8 cellular contexts compared by ENCODE assay signal in genomic region chr13:100694722-100695644, GRCh38. TPM values are rescaled to one million over a fixed set of nuclear protein-coding genes. Genes with fewer than 3 reads are reported as not detected.
DNase-seq lines count a peak whose midpoint lies in the region; ATAC-seq, FAIRE-seq and TF ChIP-seq lines count a peak whose summit lies in the region.

No MANE protein-coding gene starts in this region.

- peaks cover 29% of the 10 kb centered on the region for H3K9me3 Mint-ChIP-seq in WTC11

- H3K4me1 ChIP-seq in HCT116 (ENCODE audit: control insufficient read depth in 1 of 2, insufficient read depth in 2 of 2, low read length in 2 of 2) (peaks cover 0 to 9% of the 10 kb centered on the region in 2 experiments; a peak in 2 of 4 replicates), kidney (ENCODE audit: control insufficient read depth in 1 of 2, insufficient read depth in 1 of 2, low read depth in 1 of 2, low read length in 2 of 2) (no peaks in the 10 kb centered on the region)

- TF ChIP-seq CTCF in AG04450 (IDR thresholded peaks at IDR 0.05; ENCODE audit: low read depth, low read length) (peak; percentile 71), HCT116 (IDR thresholded peaks at IDR 0.05 in 2 of 3, conservative IDR thresholded peaks at IDR 0.05 in 1 of 3; ENCODE audit: borderline replicate concordance in 1 of 3, insufficient read depth in 1 of 3, low read depth in 2 of 3, low read length in 2 of 3) (peak; percentile 33 to 88 (median 74); a peak in 5 of 6 replicates), WTC11 (IDR thresholded peaks at IDR 0.05) (peak; percentile 28; the same call in 1 of the 2 replicates), kidney (IDR thresholded peaks at IDR 0.05; ENCODE audit: borderline replicate concordance, extremely low read depth, insufficient read depth) (peak; percentile 7)

- peaks cover 17% of the 10 kb centered on the region for H3K36me3 Mint-ChIP-seq in WTC11

- no TSS peak for BruUV-seq in HCT116 (replicated peaks; lab: Mats Ljungman, UMichigan)

- peak overlapping the region; percentile 98 for H2AFZ ChIP-seq in HCT116 (ENCODE audit: low read depth, low read length, poor library complexity, severe bottlenecking)

- peak overlapping the region; percentile 31 for H3K4me2 ChIP-seq in HCT116 (ENCODE audit: low read length)

- no peak for TF ChIP-seq POLR2A in HCT116 (IDR thresholded peaks at IDR 0.05; ENCODE audit: borderline replicate concordance, extremely low read depth, insufficient read depth, insufficient read length)

- peaks cover 4% of the 10 kb centered on the region; the same call in 1 of the 2 replicates for H3K9me3 ChIP-seq in AG04450 (ENCODE audit: control insufficient read depth, insufficient read depth, low read length)
- H3K9me3 ChIP-seq in HCT116 (ENCODE audit: control insufficient read depth in 1 of 2, insufficient read depth in 1 of 2, low read depth in 1 of 2, low read length in 2 of 2): no peaks in the 10 kb centered on the region; a peak in 1 of 4 replicates
- peaks cover 0 to 2% of the 10 kb centered on the region in 2 donors for H3K9me3 ChIP-seq in kidney (ENCODE audit: control insufficient read depth in 1 of 2, low read length in 2 of 2)

- POLR2A ChIA-PET in AG04450 (lab: Yijun Ruan, JAX) (no interaction called here), HCT116 (lab: Charles Lee) (no interaction called here), WTC11 (lab: Charles Lee) (no interaction called here)

- no peak overlapping the region for H3K9ac ChIP-seq in HCT116 (ENCODE audit: low read length)
- H3K9ac ChIP-seq in kidney (ENCODE audit: low read length in 2 of 2): no peak overlapping the region

- H3K36me3 ChIP-seq in HCT116 (ENCODE audit: control insufficient read depth in 1 of 2, insufficient read depth in 2 of 2, low read length in 2 of 2): no peaks in the 10 kb centered on the region
- no peaks in the 10 kb centered on the region for H3K36me3 ChIP-seq in kidney (ENCODE audit: control insufficient read depth in 1 of 2, insufficient read depth in 2 of 2, low read length in 2 of 2)

- H3K79me2 ChIP-seq in HCT116 (ENCODE audit: insufficient read depth, low read length): no peaks in the 10 kb centered on the region

- H3K27me3 ChIP-seq in AG04450 (ENCODE audit: control insufficient read depth, insufficient read depth, low read length): no peaks in the 10 kb centered on the region
- H3K27me3 ChIP-seq in HCT116 (ENCODE audit: insufficient read depth, low read length): no peaks in the 10 kb centered on the region

- intact Hi-C loops in HCT116 (cut with micrococcal nuclease) (no loop called here), kidney (cut with DNase I) (no loop called here)

- CTCF ChIA-PET in AG04450 (lab: Charles Lee) (interaction anchor here (0.6 to 2.1 kb wide), 9 partner anchors 8 to 795 kb away, joined by 3 to 9 read pairs (median 3); no protein-coding TSS in a partner anchor), HCT116 (lab: Charles Lee) (interaction anchor here (1.4 kb wide), 1 partner anchor 12 kb away, joined by 3 read pairs; no protein-coding TSS in a partner anchor), WTC11 (lab: Charles Lee) (interaction anchor here (0.8 to 1.5 kb wide), 6 partner anchors 13 to 121 kb away, joined by 3 to 8 read pairs (median 4); partner anchors contain the start of gene TMTC4)

- no peaks in the 10 kb centered on the region for H4K20me1 ChIP-seq in HCT116 (ENCODE audit: insufficient read depth)

- FAIRE-seq in kidney (lab: Jason Lieb, UNC): no peak

- RAD21 ChIA-PET in HCT116 (lab: Charles Lee; ENCODE audit: low non-redundant PET in 1 of 2, low total read pairs in 2 of 2, uncharacterized antibody in 2 of 2, unreplicated experiment in 2 of 2): no interaction called here

- H3K27me3 Mint-ChIP-seq in WTC11 (ENCODE audit: low read depth): peaks cover 5% of the 10 kb centered on the region; the same call in 1 of the 2 replicates

- no peak overlapping the region for H3K27ac ChIP-seq in AG04450 (ENCODE audit: low read depth, low read length)
- no peak overlapping the region for H3K27ac ChIP-seq in HCT116 (ENCODE audit: low read depth, low read length)
- no peak overlapping the region for H3K27ac ChIP-seq in kidney (ENCODE audit: low read depth in 2 of 2, low read length in 2 of 2)

- no peak overlapping the region for H3K4me3 ChIP-seq in AG04450 (ENCODE audit: low read depth, low read length)
- no peak overlapping the region for H3K4me3 ChIP-seq in HCT116 (replicated peaks in 1 of 2; ENCODE audit: low read depth in 1 of 2, low read length in 2 of 2)
- H3K4me3 ChIP-seq in kidney (ENCODE audit: low read length in 2 of 2): no peak overlapping the region

- H3K9me2 ChIP-seq in HCT116 (ENCODE audit: insufficient read depth): no peaks in the 10 kb centered on the region

- DNase-seq in AG04450 (ENCODE audit: low read depth, low spot score) (no peak), HCT116 (ENCODE audit: low read depth, low spot score) (peak; percentile 60), WTC11 (ENCODE audit: low spot score) (peak; percentile 79), kidney (peak; percentile 46)

- ATAC-seq in HCT116: peak; percentile 100
- ATAC-seq in WTC11: peak; percentile 100
- ATAC-seq in GM19351 (IDR thresholded peaks at IDR 0.05; ENCODE audit: unreplicated experiment): no peak
- ATAC-seq in GM18861 (IDR thresholded peaks at IDR 0.05; ENCODE audit: unreplicated experiment): no peak
- ATAC-seq in GM18907 (IDR thresholded peaks at IDR 0.05; ENCODE audit: unreplicated experiment): no peak
- ATAC-seq in activated CD4-positive, CD25-positive, alpha-beta regulatory T cell treated with anti-CD3 and anti-CD28 coated beads, Interleukin-2, amount 50 U/mL, for 24 hours: no peak

- H3K4me3 Mint-ChIP-seq in WTC11: no peak overlapping the region

- peaks cover 18% of the 10 kb centered on the region for H3K4me1 Mint-ChIP-seq in WTC11

- peak; percentile 39 for TF ChIP-seq RAD21 in HCT116 (IDR thresholded peaks at IDR 0.05; ENCODE audit: low read depth)

- no peak overlapping the region for H3K27ac Mint-ChIP-seq in WTC11

TF ChIP-seq in HCT116, 20 proteins besides CTCF, POLR2A, EP300 and RAD21:
- peak; percentile 65 for TF ChIP-seq YY1 (IDR thresholded peaks at IDR 0.05; ENCODE audit: extremely low read depth, insufficient replicate concordance, low read depth, low read length)
- no peak for TF ChIP-seq ZFX (IDR thresholded peaks at IDR 0.05)
- no peak for TF ChIP-seq TCF7L2 (IDR thresholded peaks at IDR 0.05; ENCODE audit: borderline replicate concordance, extremely low read depth, insufficient read depth, insufficient read length)
- TF ChIP-seq FOSL1 (IDR thresholded peaks at IDR 0.05; ENCODE audit: low read depth): 0 out of 2 replicates have a peak, but pooled peaks have one; percentile 10
- no peak for TF ChIP-seq JUND (IDR thresholded peaks at IDR 0.05)
- TF ChIP-seq MAX (IDR thresholded peaks at IDR 0.05): no peak
- peak; percentile 71; the same call in 1 of the 2 replicates for TF ChIP-seq CBX3 (IDR thresholded peaks at IDR 0.05; ENCODE audit: low read depth)

TF ChIP-seq in WTC11, 78 proteins besides CTCF, POLR2A, EP300 and RAD21:
- TF ChIP-seq ZNF532 (CRISPR knock-in tag; IDR thresholded peaks at IDR 0.05; ENCODE audit: borderline replicate concordance) (0 out of 2 replicates have a peak, but pooled peaks have one; percentile 18), NFYB (CRISPR knock-in tag; conservative IDR thresholded peaks at IDR 0.05; ENCODE audit: low read depth) (no peak)

RNA-seq across cellular contexts. Expression of gene TMTC4, which starts 20.4 kb away (rescaled TPM):
- 20.8 and 22.2 TPM in 2 replicates for polyA plus RNA-seq in AG04450 (2011; rRNA removed)
- polyA minus RNA-seq in AG04450 (2011; rRNA and poly(A)+ RNA removed): 19.3 and 20.3 TPM in 2 replicates
- total RNA-seq in HCT116 (2021; ENCODE audit: unreplicated experiment): 23.6 TPM
- polyA plus RNA-seq in HCT116 (2012): 8.3 and 11.5 TPM in 2 replicates
- total RNA-seq in WTC11 (2021): 45.5 to 49.6 TPM (median 47.8 TPM) in 3 replicates
- 15.1 TPM for total RNA-seq in kidney
- 10.5 TPM for polyA plus RNA-seq in kidney (ENCODE audit: insufficient read depth, low read depth, low replicate concordance)

Comparison
In these comparisons a context has a peak if more than half of its experiments do, and no peak if none do; other contexts are left out.
1. CTCF ChIP-seq: peak in every context shown above with its lines; median percentile 74 in HCT116; 71 in AG04450; 28 in WTC11; 7 in kidney.
2. ATAC-seq: peak in HCT116 (single experiment) and WTC11 (single experiment); none in GM19351 (single experiment), GM18861 (single experiment), GM18907 (single experiment) and activated CD4-positive, CD25-positive, alpha-beta regulatory T cell treated with anti-CD3 and anti-CD28 coated beads, Interleukin-2, amount 50 U/mL, for 24 hours (0 of 2).